ENCODE assay signal across 11 cellular contexts in genomic region chrX:153597351-153597750, GRCh38. TPM values are rescaled to one million over a fixed set of nuclear protein-coding genes. Genes with fewer than 3 reads are reported as not detected.
A peak's percentile ranks its signal among the peaks of the same experiment; 100 is the strongest.
DNase-seq lines count a peak whose midpoint lies in the region; ATAC-seq, FAIRE-seq and TF ChIP-seq lines count a peak whose summit lies in the region.
"Had no signal": no experiment of that assay in that cellular context is flagged by ENCODE, and none has a peak within 500 bp of the region (broad histone marks: within the 10 kb centered on the region; RNA-seq: fewer than 3 reads in every experiment).

No MANE protein-coding gene starts in this region.

- TF ChIP-seq RAD21 in GM12878 (IDR thresholded peaks at IDR 0.05; ENCODE audit: insufficient read depth, low read depth, low read length) = no peak

- no peak for FAIRE-seq in GM12878 (lab: Jason Lieb, UNC)
- FAIRE-seq in GM12892 (lab: Jason Lieb, UNC) = no peak
- FAIRE-seq: islet of Langerhans had no signal

- H3K27me3 Mint-ChIP-seq in activated CD4-positive, alpha-beta T cell treated with anti-CD3 and anti-CD28 coated beads for 36 hours = no peaks in the 10 kb centered on the region
- no peaks in the 10 kb centered on the region for H3K27me3 Mint-ChIP-seq in osteocyte (ENCODE audit: unreplicated experiment)

- CTCF ChIA-PET in activated CD4-positive, alpha-beta T cell treated with anti-CD3 and anti-CD28 coated beads for 36 hours (lab: Charles Lee) = no interaction called here
- CTCF ChIA-PET in GM12878 (lab: Yijun Ruan, JAX) = interaction anchor here (4.2 kb wide), 1 partner anchor 12 kb away, joined by 18 read pairs; no protein-coding TSS in a partner anchor

- peaks cover 11% of the 10 kb centered on the region for H3K36me3 Mint-ChIP-seq in activated CD4-positive, alpha-beta T cell treated with anti-CD3 and anti-CD28 coated beads for 36 hours (ENCODE audit: low read depth)
- peaks cover 9% of the 10 kb centered on the region for H3K36me3 Mint-ChIP-seq in osteocyte (ENCODE audit: unreplicated experiment)

- H4K20me1 ChIP-seq in OCI-LY1 (ENCODE audit: insufficient read depth, low read length) (no peaks in the 10 kb centered on the region), GM12878 (ENCODE audit: control insufficient read depth, insufficient read depth) (no peaks in the 10 kb centered on the region)

- 47% methylated on average over 3 of the region's 3 CpGs for WGBS in GM12878 (ENCODE audit: insufficient coverage, insufficient replicate concordance, low lambda C conversion rate, missing lambda C conversion rate)

- H3K27me3 ChIP-seq in OCI-LY1 (ENCODE audit: insufficient read depth, low read length) = no peaks in the 10 kb centered on the region
- no peaks in the 10 kb centered on the region for H3K27me3 ChIP-seq in GM12878 (replicated peaks in 1 of 2; ENCODE audit: control insufficient read depth in 2 of 2, insufficient read depth in 2 of 2, low read length in 1 of 2)

- peaks cover 6% of the 10 kb centered on the region; the same call in 1 of the 2 replicates for H3K36me3 ChIP-seq in OCI-LY1 (ENCODE audit: insufficient read depth, low read length)
- H3K36me3 ChIP-seq in GM12878 (ENCODE audit: control insufficient read depth in 2 of 2, insufficient read depth in 2 of 2, low read length in 1 of 2) = no peaks in the 10 kb centered on the region; a peak in 1 of 4 replicates

- H3K9me3 ChIP-seq in OCI-LY1 (ENCODE audit: low read length) = no peaks in the 10 kb centered on the region
- no peaks in the 10 kb centered on the region; the same call in 2 of the 3 replicates for H3K9me3 ChIP-seq in GM12878 (replicated peaks; ENCODE audit: control insufficient read depth, insufficient read depth, low read length)

- TSS peak; percentile 68 for BruUV-seq in GM12878 (replicated peaks; lab: Mats Ljungman, UMichigan)

- H3F3A ChIP-seq in OCI-LY1 (ENCODE audit: insufficient read depth, low read length) = no peaks in the 10 kb centered on the region

- TF ChIP-seq CTCF in OCI-LY1 (IDR thresholded peaks at IDR 0.05; ENCODE audit: low read length) (no peak), GM12878 (IDR thresholded peaks at IDR 0.05 in 2 of 3, conservative IDR thresholded peaks at IDR 0.05 in 1 of 3; ENCODE audit: control insufficient read depth in 2 of 3, extremely low read depth in 1 of 3, insufficient read depth in 1 of 3, low read depth in 3 of 3, low read length in 3 of 3) (no peak), osteocyte (IDR thresholded peaks at IDR 0.05) (no peak)

- ATAC-seq in activated CD4-positive, alpha-beta T cell treated with anti-CD3 and anti-CD28 coated beads for 36 hours = no peak
- ATAC-seq in GM12878 = peak; percentile 43
- ATAC-seq in GM18502 (IDR thresholded peaks at IDR 0.05; ENCODE audit: poor library complexity, unreplicated experiment) = no peak

- H3K4me3 Mint-ChIP-seq in activated CD4-positive, alpha-beta T cell treated with anti-CD3 and anti-CD28 coated beads for 36 hours = peak overlapping the region; percentile 81
- H3K4me3 Mint-ChIP-seq in osteocyte (ENCODE audit: unreplicated experiment) = peak overlapping the region; percentile 80

- H3K4me1 Mint-ChIP-seq in activated CD4-positive, alpha-beta T cell treated with anti-CD3 and anti-CD28 coated beads for 36 hours = peaks cover 27% of the 10 kb centered on the region
- H3K4me1 Mint-ChIP-seq in osteocyte (ENCODE audit: unreplicated experiment) = peaks cover 10% of the 10 kb centered on the region

- H2AFZ ChIP-seq in OCI-LY1 (ENCODE audit: low read length) = no peak overlapping the region
- no peak overlapping the region for H2AFZ ChIP-seq in GM12878 (ENCODE audit: control insufficient read depth, low read depth, low read length)

- H3K79me2 ChIP-seq in OCI-LY1 (ENCODE audit: insufficient read depth, low read length) = no peaks in the 10 kb centered on the region
- H3K79me2 ChIP-seq in GM12878 (ENCODE audit: control insufficient read depth, insufficient read depth, low read length) = peaks cover 14% of the 10 kb centered on the region

- no peak for TF ChIP-seq EP300 in GM12878 (IDR thresholded peaks at IDR 0.05; ENCODE audit: borderline replicate concordance in 1 of 2, control insufficient read depth in 1 of 2, low read depth in 2 of 2, low read length in 2 of 2)

- H3K4me1 ChIP-seq in OCI-LY1 (ENCODE audit: insufficient read depth, low read length, severe bottlenecking) (peaks cover 32% of the 10 kb centered on the region), GM12878 (ENCODE audit: control insufficient read depth, insufficient read depth, low read length) (no peaks in the 10 kb centered on the region; the same call in 1 of the 2 replicates)

- intact Hi-C loops in activated CD4-positive, alpha-beta T cell treated with anti-CD3 and anti-CD28 coated beads for 36 hours (cut with DNase I, micrococcal nuclease) = loop anchor here (2.0 to 5.0 kb wide), 2 partner anchors 15 to 265 kb away; partner anchors contain the start of gene ZNF275 (in 1 of the 2)
- intact Hi-C loops in GM12878 (cut with micrococcal nuclease; ENCODE audit: unreplicated experiment) = no loop called here

- H3K9me2 ChIP-seq in OCI-LY1 (ENCODE audit: low read depth, low read length) = no peaks in the 10 kb centered on the region

- no peak overlapping the region for H3K9ac ChIP-seq in OCI-LY1 (ENCODE audit: low read length)
- H3K9ac ChIP-seq in GM12878 (ENCODE audit: control insufficient read depth, insufficient read depth, low read length) = peak overlapping the region; percentile 7

- H3K27ac Mint-ChIP-seq in activated CD4-positive, alpha-beta T cell treated with anti-CD3 and anti-CD28 coated beads for 36 hours = no peak overlapping the region
- no peak overlapping the region for H3K27ac Mint-ChIP-seq in osteocyte (ENCODE audit: unreplicated experiment)

- in situ Hi-C loops in GM12878 (cut with MboI) = no loop called here

- H3K4me3 ChIP-seq in OCI-LY1 (ENCODE audit: low read depth, low read length, poor library complexity, severe bottlenecking) = peak overlapping the region; percentile 73
- H3K4me3 ChIP-seq in GM12878 = peak overlapping the region; percentile 68

- H3K9me3 Mint-ChIP-seq in activated CD4-positive, alpha-beta T cell treated with anti-CD3 and anti-CD28 coated beads for 36 hours (ENCODE audit: low read depth) = no peaks in the 10 kb centered on the region
- peaks cover 8% of the 10 kb centered on the region for H3K9me3 Mint-ChIP-seq in osteocyte (ENCODE audit: unreplicated experiment)

- H3K4me2 ChIP-seq in OCI-LY1 (ENCODE audit: low read length) (peak overlapping the region; percentile 81), GM12878 (ENCODE audit: control insufficient read depth, insufficient read depth) (peak overlapping the region; percentile 45)

- H3K27ac ChIP-seq in OCI-LY1 (ENCODE audit: low read depth, low read length, poor library complexity, severe bottlenecking) (peak overlapping the region; percentile 50), GM12878 (ENCODE audit: control insufficient read depth, insufficient read depth) (no peak overlapping the region)

- SMC1A ChIA-PET in GM12878 (lab: Charles Lee; ENCODE audit: uncharacterized antibody, unreplicated experiment) = interaction anchor here (0.8 kb wide), 1 partner anchor 11 kb away, joined by 3 read pairs; no protein-coding TSS in a partner anchor

- POLR2A ChIA-PET in activated CD4-positive, alpha-beta T cell treated with anti-CD3 and anti-CD28 coated beads for 36 hours (lab: Charles Lee) = no interaction called here
- POLR2A ChIA-PET in GM12878 (lab: Charles Lee) = interaction anchor here (0.9 kb wide), 1 partner anchor 656 kb away, joined by 4 read pairs; no protein-coding TSS in a partner anchor

- peak; percentile 11 for DNase-seq in activated CD4-positive, alpha-beta T cell treated with anti-CD3 and anti-CD28 coated beads for 36 hours
- DNase-seq in activated CD4-positive, alpha-beta T cell treated with anti-CD3 and anti-CD28 coated beads for 1 hour = no peak
- no peak for DNase-seq in GM12878 (ENCODE audit: low read depth, low spot score)
- no peak for DNase-seq in osteocyte (ENCODE audit: extremely low spot score, unreplicated experiment)
- no peak for DNase-seq in globus pallidus (ENCODE audit: low spot score)
- no peak for DNase-seq in GM12892 (ENCODE audit: insufficient read length)
- DNase-seq: stimulated activated naive CD4-positive, alpha-beta T cell had no signal

- TF ChIP-seq POLR2A in GM12878 (IDR thresholded peaks at IDR 0.05; ENCODE audit: low read depth, low read length) (no peak), GM12892 (IDR thresholded peaks at IDR 0.05; ENCODE audit: low read depth, low read length) (no peak)

- RAD21 ChIA-PET in GM12878 (lab: Charles Lee; ENCODE audit: unreplicated experiment) = no interaction called here

RNA-seq across cellular contexts. Expression of gene CCNQ, which starts 1.6 kb away (rescaled TPM):
- 10 to 100 TPM; 13.9 to 14.7 TPM for total RNA-seq in activated CD4-positive, alpha-beta T cell treated with anti-CD3 and anti-CD28 coated beads for 36 hours
- 3.3 and 3.6 TPM in 2 replicates for total RNA-seq in GM12878 (2013; cell fraction: nucleolus; rRNA removed)
- 32.4 and 36.2 TPM in 2 replicates for total RNA-seq in GM12878 (2014; rRNA removed)
- 12.7 and 14.4 TPM in 2 replicates for total RNA-seq in GM12878 (2014; rRNA removed; fragmentation: Illumina TruSeq; extraction: Trizol)
- total RNA-seq in GM12878 (2021) = 20.5 and 24.8 TPM in 2 replicates
- polyA plus RNA-seq in GM12878 (2011; ENCODE audit: low read depth) = 7.4 TPM
- 8.4 and 11.9 TPM in 2 replicates for polyA plus RNA-seq in GM12878 (2011; rRNA removed)
- 24.0 and 24.2 TPM in 2 replicates for polyA plus RNA-seq in GM12878 (2011; cell fraction: cytosol; rRNA removed)
- 10.1 and 12.5 TPM in 2 replicates for polyA plus RNA-seq in GM12878 (2011; cell fraction: nucleus; rRNA removed)
- 10.1 and 12.1 TPM in 2 replicates for polyA plus RNA-seq in GM12878 (2012)
- polyA plus RNA-seq in GM12878 (2014; fragmentation: Illumina TruSeq; extraction: Trizol) = 13.4 and 15.9 TPM in 2 replicates
- 1 to 10 TPM in 1 of 2 experiments, under 1 TPM in 1; 0.45 to 2.8 TPM for polyA plus RNA-seq in GM12878 (2014; fragmentation: Nextera tagmentation; extraction: Ambion mirVana)
- polyA plus RNA-seq in GM12878 (2014; rRNA removed) = 35.7 and 39.8 TPM in 2 replicates
- 10 to 100 TPM; 27.4 to 29.0 TPM for polyA plus RNA-seq in GM12878 (2016; fragmentation: Nextera tagmentation; extraction: Ambion mirVana)
- polyA minus RNA-seq in GM12878 (2011; rRNA and poly(A)+ RNA removed) = 7.3 and 10.5 TPM in 2 replicates
- 3.2 and 5.7 TPM in 2 replicates for polyA minus RNA-seq in GM12878 (2011; cell fraction: cytosol; rRNA and poly(A)+ RNA removed)
- polyA minus RNA-seq in GM12878 (2011; cell fraction: nucleus; rRNA and poly(A)+ RNA removed) = 2.5 and 4.3 TPM in 2 replicates
- 16.0 and 18.8 TPM in 2 replicates for total RNA-seq in osteocyte
- 9.4 TPM for polyA plus RNA-seq in GM12892 (2012; ENCODE audit: missing spikeins)

RNA-seq across cellular contexts. Expression of gene DUSP9, which starts 49.7 kb away (rescaled TPM):
- under 1 TPM; 0.12 to 0.14 TPM for total RNA-seq in activated CD4-positive, alpha-beta T cell treated with anti-CD3 and anti-CD28 coated beads for 36 hours
- not detected in 2 replicates for total RNA-seq in GM12878 (2013; cell fraction: nucleolus; rRNA removed)
- total RNA-seq in GM12878 (2014; rRNA removed) = not detected in 2 replicates
- not detected in 2 replicates for total RNA-seq in GM12878 (2014; rRNA removed; fragmentation: Illumina TruSeq; extraction: Trizol)
- 0.08 and 0.10 TPM in 2 replicates for total RNA-seq in GM12878 (2021)
- polyA plus RNA-seq in GM12878 (2011; ENCODE audit: low read depth) = not detected
- polyA plus RNA-seq in GM12878 (2011; rRNA removed) = not detected in 2 replicates
- 0.03 TPM in 1 of 2 replicates, not detected in the other for polyA plus RNA-seq in GM12878 (2011; cell fraction: cytosol; rRNA removed)
- polyA plus RNA-seq in GM12878 (2011; cell fraction: nucleus; rRNA removed) = 0.04 and 0.06 TPM in 2 replicates
- polyA plus RNA-seq in GM12878 (2012) = not detected in 2 replicates
- polyA plus RNA-seq in GM12878 (2014; fragmentation: Illumina TruSeq; extraction: Trizol) = not detected in 2 replicates
- not detected for polyA plus RNA-seq in GM12878 (2014; fragmentation: Nextera tagmentation; extraction: Ambion mirVana)
- not detected in 2 replicates for polyA plus RNA-seq in GM12878 (2014; rRNA removed)
- polyA plus RNA-seq in GM12878 (2016; fragmentation: Nextera tagmentation; extraction: Ambion mirVana) = not detected
- not detected in 2 replicates for polyA minus RNA-seq in GM12878 (2011; rRNA and poly(A)+ RNA removed)
- polyA minus RNA-seq in GM12878 (2011; cell fraction: cytosol; rRNA and poly(A)+ RNA removed) = 0.53 TPM in 1 of 2 replicates, not detected in the other
- not detected in 2 replicates for polyA minus RNA-seq in GM12878 (2011; cell fraction: nucleus; rRNA and poly(A)+ RNA removed)
- total RNA-seq in osteocyte = 0.91 and 1.3 TPM in 2 replicates
- not detected for polyA plus RNA-seq in GM12892 (2012; ENCODE audit: missing spikeins)
- total RNA-seq: HT1080 had no signal
